Comparison of ENCODE assay signal across 12 cellular contexts in the genomic region with DNA sequence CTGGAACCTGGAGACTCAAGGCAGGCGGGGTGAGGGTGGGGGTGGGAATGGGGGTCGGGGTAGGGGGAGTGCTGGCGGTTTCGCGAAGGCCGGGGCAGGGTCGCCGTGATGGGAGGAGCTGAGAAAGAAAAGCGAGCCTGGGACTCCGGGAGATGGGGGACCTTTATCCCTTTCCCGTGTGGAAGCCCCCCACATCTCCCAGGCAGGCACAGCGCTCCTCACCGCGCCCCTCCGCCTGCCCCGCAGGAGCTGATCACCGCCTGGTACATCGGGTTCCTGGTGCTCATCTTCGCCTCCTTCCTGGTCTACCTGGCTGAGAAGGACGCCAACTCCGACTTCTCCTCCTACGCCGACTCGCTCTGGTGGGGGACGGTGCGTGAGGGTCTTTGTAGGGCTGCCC. TPM values are rescaled to one million over a fixed set of nuclear protein-coding genes. Genes with fewer than 3 reads are reported as not detected.
DNase-seq lines count a peak whose midpoint lies in the region; ATAC-seq, FAIRE-seq and TF ChIP-seq lines count a peak whose summit lies in the region.
"Had no signal": no experiment of that assay in that cellular context is flagged by ENCODE, and none has a peak within 500 bp of the region (broad histone marks: within the 10 kb centered on the region; RNA-seq: fewer than 3 reads in every experiment).

No MANE protein-coding gene starts in this region.

- peaks cover 9% of the 10 kb centered on the region for H3K4me1 Mint-ChIP-seq in GM23338
- peaks cover 0 to 21% (median 11%) of the 10 kb centered on the region in 7 donors for H3K4me1 Mint-ChIP-seq in naive thymus-derived CD4-positive, alpha-beta T cell

- peaks cover 14% of the 10 kb centered on the region for H3K27me3 Mint-ChIP-seq in GM23338 (ENCODE audit: insufficient read depth, low read depth, poor library complexity)
- peaks cover 0 to 8% (median 0%) of the 10 kb centered on the region in 5 donors for H3K27me3 Mint-ChIP-seq in naive thymus-derived CD4-positive, alpha-beta T cell

- H3K36me3 ChIP-seq in BLaER1 (no peaks in the 10 kb centered on the region; the same call in 1 of the 2 replicates), GM23338 (ENCODE audit: insufficient read depth) (no peaks in the 10 kb centered on the region), ascending aorta (peaks cover 3 to 5% of the 10 kb centered on the region in 2 donors), A673 (ENCODE audit: insufficient read depth, low read length, poor library complexity, severe bottlenecking) (no peaks in the 10 kb centered on the region)
- H3K36me3 ChIP-seq in naive thymus-derived CD4-positive, alpha-beta T cell (ENCODE audit: control insufficient read depth in 2 of 3, insufficient read depth in 3 of 3, low read length in 3 of 3) = no peaks in the 10 kb centered on the region
- H3K36me3 ChIP-seq: SJSA1 had no signal

- BruUV-seq in A673 (replicated peaks; lab: Mats Ljungman, UMichigan) = no TSS peak

- peaks cover 39% of the 10 kb centered on the region for H3K4me1 ChIP-seq in BLaER1
- H3K4me1 ChIP-seq in GM23338 (ENCODE audit: insufficient read depth) = no peaks in the 10 kb centered on the region
- peaks cover 27% of the 10 kb centered on the region in 2 donors for H3K4me1 ChIP-seq in ascending aorta
- peaks cover 0 to 5% of the 10 kb centered on the region in 2 donors for H3K4me1 ChIP-seq in naive thymus-derived CD4-positive, alpha-beta T cell (ENCODE audit: control insufficient read depth in 2 of 2, insufficient read depth in 2 of 2, low read length in 2 of 2)
- no peaks in the 10 kb centered on the region for H3K4me1 ChIP-seq in A673 (ENCODE audit: insufficient read depth, low read length, poor library complexity, severe bottlenecking)

- TF ChIP-seq CTCF in GM23338 (conservative IDR thresholded peaks at IDR 0.05; ENCODE audit: low read depth in 2 of 2) (no peak), ascending aorta (IDR thresholded peaks at IDR 0.05) (no peak), A673 (conservative IDR thresholded peaks at IDR 0.05; ENCODE audit: low read depth, low read length) (no peak)

- no peaks in the 10 kb centered on the region for H3K9me3 ChIP-seq in BLaER1
- no peaks in the 10 kb centered on the region for H3K9me3 ChIP-seq in ascending aorta
- no peaks in the 10 kb centered on the region for H3K9me3 ChIP-seq in naive thymus-derived CD4-positive, alpha-beta T cell (ENCODE audit: control insufficient read depth in 2 of 3, low read length in 3 of 3)
- H3K9me3 ChIP-seq in A673 (ENCODE audit: low read depth, low read length, poor library complexity, severe bottlenecking) = no peaks in the 10 kb centered on the region
- H3K9me3 ChIP-seq: esophagus muscularis mucosa, SJSA1 had no signal

- H4K20me1 ChIP-seq in BLaER1 = peaks cover 13% of the 10 kb centered on the region
- H4K20me1 ChIP-seq in GM23338 (replicated peaks; ENCODE audit: insufficient read depth) = no peaks in the 10 kb centered on the region

- H3K9ac ChIP-seq in BLaER1 = no peak overlapping the region

- FAIRE-seq in GM12892 (lab: Jason Lieb, UNC) = no peak

- H3K36me3 Mint-ChIP-seq in GM23338 (ENCODE audit: low read depth) = no peaks in the 10 kb centered on the region
- H3K36me3 Mint-ChIP-seq in naive thymus-derived CD4-positive, alpha-beta T cell = no peaks in the 10 kb centered on the region

- H3K4me3 Mint-ChIP-seq in GM23338 = peak overlapping the region; percentile 75
- peak overlapping the region; percentile 62 to 88 (median 78) for H3K4me3 Mint-ChIP-seq in naive thymus-derived CD4-positive, alpha-beta T cell

- H3K79me2 ChIP-seq in GM23338 (replicated peaks; ENCODE audit: insufficient read depth) = no peaks in the 10 kb centered on the region

- POLR2A ChIA-PET in naive thymus-derived CD4-positive, alpha-beta T cell (lab: Charles Lee) = interaction anchor here (0.6 to 5.1 kb wide), 3 partner anchors 18 to 160 kb away, joined by 3 to 23 read pairs (median 3); partner anchors contain the start of gene CITED4
- POLR2A ChIA-PET in A673 (lab: Charles Lee; ENCODE audit: low non-redundant PET) = interaction anchor here (0.6 kb wide), 1 partner anchor 10 kb away, joined by 7 read pairs; no protein-coding TSS in a partner anchor

- H3K4me2 ChIP-seq in BLaER1 (peak overlapping the region; percentile 97; the same call in 1 of the 2 replicates), GM23338 (peak overlapping the region; percentile 96)

- no peak for DNase-seq in GM23338 (ENCODE audit: low spot score)
- DNase-seq in ascending aorta (ENCODE audit: low spot score in 2 of 2) = no peak
- DNase-seq in naive thymus-derived CD4-positive, alpha-beta T cell = no peak
- no peak for DNase-seq in DMS153 (lab: John Stamatoyannopoulos, UW)
- DNase-seq in A673 (ENCODE audit: low spot score) = no peak
- DNase-seq in GM12892 (ENCODE audit: insufficient read length) = no peak
- DNase-seq: NCI-H187 had no signal

- H3F3A ChIP-seq in GM23338 (replicated peaks; ENCODE audit: low read depth) = no peaks in the 10 kb centered on the region; the same call in 1 of the 2 replicates

- no peak overlapping the region; the same call in 1 of the 2 replicates for H2AFZ ChIP-seq in GM23338

- intact Hi-C loops in ascending aorta (cut with DNase I) (no loop called here), A673 (cut with micrococcal nuclease; ENCODE audit: unreplicated experiment) (no loop called here)
- intact Hi-C loops in naive thymus-derived CD4-positive, alpha-beta T cell (cut with micrococcal nuclease) = loop anchor here in 1 of 2 donors (2.0 kb wide), 1 partner anchor 32 kb away; no protein-coding TSS in a partner anchor

- H3K4me3 ChIP-seq in BLaER1 (no peak overlapping the region), GM23338 (peak overlapping the region; percentile 88), ascending aorta (no peak overlapping the region), A673 (ENCODE audit: low read depth, low read length, poor library complexity, severe bottlenecking) (no peak overlapping the region)
- no peak overlapping the region for H3K4me3 ChIP-seq in naive thymus-derived CD4-positive, alpha-beta T cell (ENCODE audit: low read length)
- H3K4me3 ChIP-seq: SJSA1 had no signal

- H3K27me3 ChIP-seq in BLaER1 = peaks cover 7% of the 10 kb centered on the region; the same call in 1 of the 2 replicates
- peaks cover 15% of the 10 kb centered on the region; the same call in 1 of the 2 replicates for H3K27me3 ChIP-seq in GM23338 (ENCODE audit: insufficient read depth)
- H3K27me3 ChIP-seq in ascending aorta = no peaks in the 10 kb centered on the region
- H3K27me3 ChIP-seq in naive thymus-derived CD4-positive, alpha-beta T cell (ENCODE audit: control insufficient read depth in 2 of 2, insufficient read depth in 2 of 2, low read length in 2 of 2) = no peaks in the 10 kb centered on the region
- no peaks in the 10 kb centered on the region for H3K27me3 ChIP-seq in A673 (replicated peaks; ENCODE audit: insufficient read depth, low read depth, low read length, poor library complexity)
- H3K27me3 ChIP-seq: esophagus muscularis mucosa had no signal

- no peak for TF ChIP-seq POLR2A in GM12892 (IDR thresholded peaks at IDR 0.05; ENCODE audit: low read depth, low read length)

- no peaks in the 10 kb centered on the region for H3K9me2 ChIP-seq in GM23338 (ENCODE audit: insufficient read depth)

- no peaks in the 10 kb centered on the region; the same call in 2 of the 3 replicates for H3K9me3 Mint-ChIP-seq in GM23338
- H3K9me3 Mint-ChIP-seq in naive thymus-derived CD4-positive, alpha-beta T cell = no peaks in the 10 kb centered on the region

- CTCF ChIA-PET in naive thymus-derived CD4-positive, alpha-beta T cell (lab: Charles Lee) = no interaction called here
- CTCF ChIA-PET in A673 (lab: Charles Lee) = no interaction called here

- no peak for ATAC-seq in GM23338
- no peak for ATAC-seq in naive thymus-derived CD4-positive, alpha-beta T cell
- ATAC-seq in GM19328 (IDR thresholded peaks at IDR 0.05; ENCODE audit: unreplicated experiment) = no peak

- H3K27ac ChIP-seq in BLaER1 (no peak overlapping the region), GM23338 (ENCODE audit: low read depth) (no peak overlapping the region), ascending aorta (peak overlapping the region; percentile 69 to 78), A673 (ENCODE audit: low read depth, low read length, poor library complexity, severe bottlenecking) (no peak overlapping the region)
- no peak overlapping the region for H3K27ac ChIP-seq in naive thymus-derived CD4-positive, alpha-beta T cell (ENCODE audit: low read depth, low read length)
- H3K27ac ChIP-seq: esophagus muscularis mucosa, SJSA1, VCaP had no signal

- no peak overlapping the region for H3K27ac Mint-ChIP-seq in GM23338
- H3K27ac Mint-ChIP-seq in naive thymus-derived CD4-positive, alpha-beta T cell = peak overlapping the region in 7 of 9 donors; percentile 13 to 83 (median 58)

TF ChIP-seq in GM23338, 12 proteins besides CTCF, POLR2A, EP300 and RAD21:
- TF ChIP-seq NANOG (IDR thresholded peaks at IDR 0.05; ENCODE audit: borderline replicate concordance) (no peak), JUNB (IDR thresholded peaks at IDR 0.05; ENCODE audit: unreplicated experiment) (no peak)
- TF ChIP-seq, protein P1, sequence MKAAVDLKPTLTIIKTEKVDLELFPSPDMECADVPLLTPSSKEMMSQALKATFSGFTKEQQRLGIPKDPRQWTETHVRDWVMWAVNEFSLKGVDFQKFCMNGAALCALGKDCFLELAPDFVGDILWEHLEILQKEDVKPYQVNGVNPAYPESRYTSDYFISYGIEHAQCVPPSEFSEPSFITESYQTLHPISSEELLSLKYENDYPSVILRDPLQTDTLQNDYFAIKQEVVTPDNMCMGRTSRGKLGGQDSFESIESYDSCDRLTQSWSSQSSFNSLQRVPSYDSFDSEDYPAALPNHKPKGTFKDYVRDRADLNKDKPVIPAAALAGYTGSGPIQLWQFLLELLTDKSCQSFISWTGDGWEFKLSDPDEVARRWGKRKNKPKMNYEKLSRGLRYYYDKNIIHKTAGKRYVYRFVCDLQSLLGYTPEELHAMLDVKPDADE (IDR thresholded peaks at IDR 0.05) = no peak

RNA-seq across cellular contexts. Expression of gene KCNQ4, which starts 35.5 kb away (rescaled TPM):
- 2.9 and 3.0 TPM in 2 replicates for total RNA-seq in GM23338 (2014; rRNA removed; shearing (Covaris generic))
- polyA plus RNA-seq in GM23338 (2016; fragmentation: Nextera tagmentation; extraction: Ambion mirVana) = 1.3 and 2.0 TPM in 2 replicates
- total RNA-seq in ascending aorta (14.5 TPM), A673 (2021) (0.62 and 1.4 TPM in 2 replicates)
- under 1 TPM; 0.13 to 0.97 (median 0.24) TPM for total RNA-seq in naive thymus-derived CD4-positive, alpha-beta T cell
- polyA plus RNA-seq in naive thymus-derived CD4-positive, alpha-beta T cell = under 1 TPM in 1 of 2 donors, not detected in 1; 0.10 TPM
- polyA plus RNA-seq in GM12892 (2012; ENCODE audit: missing spikeins) = 0.17 TPM

RNA-seq across cellular contexts. Expression of gene CITED4, which starts 43.1 kb away (rescaled TPM):
- 16.4 and 18.7 TPM in 2 replicates for total RNA-seq in GM23338 (2014; rRNA removed; shearing (Covaris generic))
- polyA plus RNA-seq in GM23338 (2016; fragmentation: Nextera tagmentation; extraction: Ambion mirVana) = 2.9 and 7.7 TPM in 2 replicates
- total RNA-seq in ascending aorta (47.6 TPM), A673 (2021) (1.3 and 1.9 TPM in 2 replicates)
- total RNA-seq in naive thymus-derived CD4-positive, alpha-beta T cell = 10 to 100 TPM; 20.5 to 42.8 (median 21.5) TPM
- 10 to 100 TPM; 28.9 to 37.9 TPM for polyA plus RNA-seq in naive thymus-derived CD4-positive, alpha-beta T cell
- not detected for polyA plus RNA-seq in GM12892 (2012; ENCODE audit: missing spikeins)

Comparison
In these comparisons a context has a peak if more than half of its experiments do, and no peak if none do; other contexts are left out.
1. H3K27ac ChIP-seq: peak in ascending aorta (2 of 2); none in BLaER1 (single experiment), GM23338 (single experiment), naive thymus-derived CD4-positive, alpha-beta T cell (single experiment) and A673 (single experiment).